Comparison of ENCODE assay signal across 33 cellular contexts in the genomic region with DNA sequence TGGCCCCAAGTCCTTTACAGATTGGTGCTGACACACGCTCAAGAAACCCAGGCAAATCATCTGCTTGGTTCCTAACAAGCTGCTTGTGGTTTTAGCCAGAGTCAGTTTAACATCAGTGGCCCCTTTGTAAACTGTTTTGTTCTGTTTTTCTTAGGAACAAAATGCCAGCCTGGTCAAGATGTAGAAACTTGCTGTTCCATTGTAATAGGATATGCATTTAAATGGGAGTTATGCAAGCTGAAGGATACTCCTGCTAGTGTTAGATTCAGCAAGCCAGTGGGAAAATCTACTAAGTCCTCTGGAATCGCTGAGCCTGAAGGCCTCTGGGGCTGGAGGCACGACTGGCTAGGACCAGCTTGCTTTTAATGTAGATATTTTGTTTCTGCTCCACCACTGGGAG.
DNase-seq lines count a peak whose midpoint lies in the region; ATAC-seq and TF ChIP-seq lines count a peak whose summit lies in the region.
"Had no signal": no experiment of that assay in that cellular context is flagged by ENCODE, and none has a peak within 500 bp of the region (broad histone marks: within the 10 kb centered on the region; RNA-seq: fewer than 3 reads in every experiment).

No MANE protein-coding gene starts in this region.

- no peaks in the 10 kb centered on the region for H3K4me1 ChIP-seq in adipocyte (ENCODE audit: control insufficient read depth, insufficient read depth, low read length)
- no peaks in the 10 kb centered on the region for H3K4me1 ChIP-seq in osteoblast (ENCODE audit: insufficient read depth, low read length)
- H3K4me1 ChIP-seq: breast epithelium, foreskin keratinocyte, left ventricle myocardium inferior, right atrium auricular region, testis had no signal

- H2AFZ ChIP-seq in osteoblast (ENCODE audit: low read length): peak overlapping the region; percentile 43
- H2AFZ ChIP-seq: PC-9 had no signal

- H3K27me3 ChIP-seq in adipocyte (replicated peaks; ENCODE audit: control insufficient read depth, insufficient read depth, low read length): no peaks in the 10 kb centered on the region
- no peaks in the 10 kb centered on the region for H3K27me3 ChIP-seq in osteoblast (ENCODE audit: insufficient read depth, low read length)
- H3K27me3 ChIP-seq: breast epithelium, foreskin keratinocyte, right atrium auricular region, testis had no signal

- no peak for ATAC-seq in GM18907 (IDR thresholded peaks at IDR 0.05; ENCODE audit: unreplicated experiment)
- ATAC-seq: activated CD4-positive, alpha-beta T cell treated with anti-CD3 and anti-CD28 coated beads for 36 hours; activated naive CD8-positive, alpha-beta T cell treated with anti-CD3 and anti-CD28 coated beads, Interleukin-2, amount 50 U/mL, for 24 hours; foreskin keratinocyte; GM12878; naive thymus-derived CD8-positive, alpha-beta T cell; stimulated activated memory B cell treated with anti-CD40 and anti-IgM and Interleukin-4, amounts not matched to agents 10 μg/mL and 1 μg/mL and 100 μg/mL, for 72 hours had no signal

- H3K4me3 ChIP-seq in adipocyte (ENCODE audit: low read length): no peak overlapping the region
- H3K4me3 ChIP-seq in osteoblast (ENCODE audit: insufficient read depth, low read length): no peak overlapping the region
- H3K4me3 ChIP-seq: breast epithelium, GM12878, left ventricle myocardium inferior, PC-9, right atrium auricular region, testis had no signal

- no peak overlapping the region for H3K27ac ChIP-seq in osteoblast (ENCODE audit: low read depth, low read length)
- H3K27ac ChIP-seq: breast epithelium, foreskin keratinocyte, left ventricle myocardium inferior, PC-9, right atrium auricular region, testis had no signal

- no peaks in the 10 kb centered on the region for H3K79me2 ChIP-seq in osteoblast (ENCODE audit: insufficient read depth, low read length)

- H3K9ac ChIP-seq in adipocyte (ENCODE audit: low read length): no peak overlapping the region

- no peaks in the 10 kb centered on the region for H4K20me1 ChIP-seq in osteoblast (ENCODE audit: insufficient read depth, low read length)

- DNase-seq in ELF-1 (ENCODE audit: low read depth, low spot score): peak; percentile 30
- peak; percentile 82 for DNase-seq in adipocyte (ENCODE audit: low read depth)
- peak; percentile 38 for DNase-seq in iPS DF 19.7 (ENCODE audit: low read depth, low spot score)
- no peak for DNase-seq in osteoblast (ENCODE audit: insufficient read length, low spot score, missing footprints)
- DNase-seq in OCI-M1 (lab: John Stamatoyannopoulos, UW): no peak
- no peak for DNase-seq in stimulated activated CD4-positive, alpha-beta T cell treated with anti-CD3 and anti-CD28 coated beads, Interleukin-2, amount 100 ng/mL, for 48 hours
- no peak for DNase-seq in NCI-H526 treated with DMSO at 0.1 percent for 48 hours (lab: John Stamatoyannopoulos, UW)
- DNase-seq: activated CD4-positive, alpha-beta T cell treated with anti-CD3 and anti-CD28 coated beads for 36 hours; activated gamma-delta T cell; activated naive CD8-positive, alpha-beta T cell treated with anti-CD3 and anti-CD28 coated beads, Interleukin-2, amount 50 U/mL, for 24 hours; activated T-cell treated with anti-CD3 and anti-CD28 coated beads, Interleukin-2, amount 50 U/mL, for 24 hours; CD4-positive, alpha-beta T cell; effector memory CD4-positive, alpha-beta T cell; foreskin keratinocyte; IMR-90; left ventricle myocardium inferior; midbrain; naive thymus-derived CD8-positive, alpha-beta T cell; NCI-H1048; NCI-H1694 treated with DMSO at 0.1 percent for 48 hours; NCI-H2171 treated with DMSO at 0.1 percent for 48 hours; NCI-H510A treated with DMSO at 0.1 percent for 48 hours; PC-9; Right ventricle myocardium superior; stimulated activated CD4-positive, alpha-beta T cell treated with anti-CD3 and anti-CD28 coated beads, Interleukin-12 subunit alpha, Interleukin-12 subunit beta, amount 100 ng/mL, for 4 hours; stimulated activated CD4-positive, alpha-beta T cell treated with anti-CD3 and anti-CD28 coated beads, Interleukin-4, amount 100 ng/mL, for 4 hours; T-helper 2 cell; testis had no signal

- no peak overlapping the region for H3K4me2 ChIP-seq in osteoblast (ENCODE audit: insufficient read depth, low read length)
- H3K4me2 ChIP-seq: PC-9 had no signal

- H3K36me3 ChIP-seq in adipocyte (ENCODE audit: control insufficient read depth, insufficient read depth, low read length, severe bottlenecking): no peaks in the 10 kb centered on the region
- H3K36me3 ChIP-seq in osteoblast (ENCODE audit: insufficient read depth, low read length): no peaks in the 10 kb centered on the region
- H3K36me3 ChIP-seq: breast epithelium, left ventricle myocardium inferior, right atrium auricular region had no signal

- TF ChIP-seq CTCF in osteoblast (IDR thresholded peaks at IDR 0.05; ENCODE audit: extremely low read depth, low read depth, low read length): no peak

- H3K9me3 ChIP-seq in adipocyte (ENCODE audit: control insufficient read depth, low read length) (no peaks in the 10 kb centered on the region), osteoblast (ENCODE audit: low read depth, low read length) (no peaks in the 10 kb centered on the region)
- H3K9me3 ChIP-seq: breast epithelium, left ventricle myocardium inferior, right atrium auricular region, testis had no signal

Comparison
In these comparisons a context has a peak if more than half of its experiments do, and no peak if none do; other contexts are left out.
1. DNase-seq: peak in ELF-1 (single experiment), adipocyte (single experiment) and iPS DF 19.7 (single experiment); none in osteoblast (single experiment), OCI-M1 (single experiment), stimulated activated CD4-positive, alpha-beta T cell treated with anti-CD3 and anti-CD28 coated beads, Interleukin-2, amount 100 ng/mL, for 48 hours (0 of 2) and NCI-H526 treated with DMSO at 0.1 percent for 48 hours (single experiment).